In the genomic region with DNA sequence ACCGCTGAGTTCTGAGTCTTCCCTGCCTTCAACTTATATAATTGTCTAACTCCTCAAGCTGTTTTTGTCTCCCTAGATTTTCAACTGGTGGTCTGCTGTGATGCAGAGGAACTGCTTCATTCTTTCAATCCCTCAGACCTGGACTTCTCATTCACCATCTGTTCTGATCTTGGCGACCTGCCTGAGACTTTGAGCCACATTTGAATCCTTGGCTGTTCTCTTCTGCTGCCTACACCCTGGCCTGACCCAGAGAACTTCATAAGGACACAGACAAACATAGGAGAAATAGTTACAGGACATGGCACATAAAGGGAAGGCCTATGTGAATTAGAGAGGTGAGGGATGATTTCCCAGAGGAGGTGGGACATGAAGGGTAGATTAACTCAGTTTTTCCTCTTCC, we compare ENCODE assay signal across 23 cellular contexts.
DNase-seq lines count a peak whose midpoint lies in the region; ATAC-seq and TF ChIP-seq lines count a peak whose summit lies in the region.
"Had no signal": no experiment of that assay in that cellular context is flagged by ENCODE, and none has a peak within 500 bp of the region (broad histone marks: within the 10 kb centered on the region; RNA-seq: fewer than 3 reads in every experiment).

No MANE protein-coding gene starts in this region.

- H3K9me3 ChIP-seq in mucosa of descending colon: no peaks in the 10 kb centered on the region
- no peaks in the 10 kb centered on the region for H3K9me3 ChIP-seq in osteoblast (ENCODE audit: low read depth, low read length)
- H3K9me3 ChIP-seq: BLaER1 treated with 17β-estradiol and CSF1 and Interleukin-3, amounts not matched to agents 10 nM and 100 nM had no signal

- H2AFZ ChIP-seq in osteoblast (ENCODE audit: low read length): no peak overlapping the region

- H3K36me3 ChIP-seq in mucosa of descending colon (ENCODE audit: low read depth): no peaks in the 10 kb centered on the region
- no peaks in the 10 kb centered on the region for H3K36me3 ChIP-seq in osteoblast (ENCODE audit: insufficient read depth, low read length)
- H3K36me3 ChIP-seq: BLaER1 treated with 17β-estradiol and CSF1 and Interleukin-3, amounts not matched to agents 10 nM and 100 nM had no signal

- H3K79me2 ChIP-seq in osteoblast (ENCODE audit: insufficient read depth, low read length): no peaks in the 10 kb centered on the region

- no peaks in the 10 kb centered on the region for H3K27me3 ChIP-seq in osteoblast (ENCODE audit: insufficient read depth, low read length)
- H3K27me3 ChIP-seq: BLaER1 treated with 17β-estradiol and CSF1 and Interleukin-3, amounts not matched to agents 10 nM and 100 nM had no signal

- DNase-seq in AG10803 (ENCODE audit: low read depth) (peak; percentile 28), G401 (ENCODE audit: low spot score) (peak; percentile 90), cerebellar cortex (ENCODE audit: low spot score) (peak; percentile 88), mucosa of descending colon (peak in 1 of 3 donors; percentile 23), dermis blood vessel endothelial cell (no peak), osteoblast (ENCODE audit: insufficient read length, low spot score, missing footprints) (no peak), DMS114 treated with DMSO at 0.1 percent for 48 hours (lab: John Stamatoyannopoulos, UW; ENCODE audit: unreplicated experiment) (no peak)
- DNase-seq: AML-193; CD4-positive, alpha-beta T cell; DMS79; EL; GF-D8; Kasumi-1; NCI-H2029; NCI-H69; SIG-M5; SW 1271 had no signal

- no peaks in the 10 kb centered on the region for H4K20me1 ChIP-seq in osteoblast (ENCODE audit: insufficient read depth, low read length)
- H4K20me1 ChIP-seq: BLaER1 treated with 17β-estradiol and CSF1 and Interleukin-3, amounts not matched to agents 10 nM and 100 nM had no signal

- peak; percentile 12 for ATAC-seq in mucosa of descending colon
- ATAC-seq in HG02870 (IDR thresholded peaks at IDR 0.05; ENCODE audit: unreplicated experiment): no peak
- ATAC-seq: K562, Panc1 had no signal

- H3K27ac ChIP-seq in osteoblast (ENCODE audit: low read depth, low read length): no peak overlapping the region
- H3K27ac ChIP-seq: BLaER1 treated with 17β-estradiol and CSF1 and Interleukin-3, amounts not matched to agents 10 nM and 100 nM; RWPE1; SK-N-MC had no signal

- H3K4me1 ChIP-seq in mucosa of descending colon (ENCODE audit: low read depth) (no peaks in the 10 kb centered on the region), osteoblast (ENCODE audit: insufficient read depth, low read length) (peaks cover 9% of the 10 kb centered on the region)

- in situ Hi-C loops in G401 (cut with HindIII; ENCODE audit: low sequenced_read_pairs): no loop called here

- intact Hi-C loops in mucosa of descending colon (cut with DNase I, micrococcal nuclease): no loop called here

- no peak overlapping the region for H3K4me2 ChIP-seq in osteoblast (ENCODE audit: insufficient read depth, low read length)
- H3K4me2 ChIP-seq: BLaER1 treated with 17β-estradiol and CSF1 and Interleukin-3, amounts not matched to agents 10 nM and 100 nM had no signal

- TF ChIP-seq CTCF in AG10803 (conservative IDR thresholded peaks at IDR 0.05; ENCODE audit: low read length): no peak
- TF ChIP-seq CTCF in mucosa of descending colon (IDR thresholded peaks at IDR 0.05): no peak
- no peak for TF ChIP-seq CTCF in osteoblast (IDR thresholded peaks at IDR 0.05; ENCODE audit: extremely low read depth, low read depth, low read length)

- H3K4me3 ChIP-seq in AG10803 (ENCODE audit: low read length): no peak overlapping the region
- no peak overlapping the region for H3K4me3 ChIP-seq in mucosa of descending colon
- H3K4me3 ChIP-seq in osteoblast (ENCODE audit: insufficient read depth, low read length): no peak overlapping the region
- H3K4me3 ChIP-seq: BLaER1 treated with 17β-estradiol and CSF1 and Interleukin-3, amounts not matched to agents 10 nM and 100 nM; K562; SK-N-MC had no signal

Comparison
In these comparisons a context has a peak if more than half of its experiments do, and no peak if none do; other contexts are left out.
1. DNase-seq: peak in AG10803 (single experiment), G401 (single experiment) and cerebellar cortex (single experiment); none in dermis blood vessel endothelial cell (single experiment), osteoblast (single experiment) and DMS114 treated with DMSO at 0.1 percent for 48 hours (single experiment).